8 cellular contexts compared by ENCODE assay signal in genomic region chr4:100895572-100896197, GRCh38.
DNase-seq lines count a peak whose midpoint lies in the region; ATAC-seq and TF ChIP-seq lines count a peak whose summit lies in the region.

No MANE protein-coding gene starts in this region.

- peak overlapping the region; percentile 71 for H3K27ac Mint-ChIP-seq in activated CD8-positive, alpha-beta T cell treated with anti-CD3 and anti-CD28 coated beads for 36 hours

- ATAC-seq in GM19328 (IDR thresholded peaks at IDR 0.05; ENCODE audit: unreplicated experiment) (peak; percentile 73), HG03378 (IDR thresholded peaks at IDR 0.05; ENCODE audit: unreplicated experiment) (peak; percentile 92), Right ventricle myocardium superior (ENCODE audit: poor library complexity) (no peak)
- ATAC-seq in activated CD8-positive, alpha-beta T cell treated with anti-CD3 and anti-CD28 coated beads for 36 hours: peak; percentile 84

- POLR2A ChIA-PET in activated CD8-positive, alpha-beta T cell treated with anti-CD3 and anti-CD28 coated beads for 36 hours (lab: Charles Lee): no interaction called here

- H3K9ac ChIP-seq in BLaER1 treated with 17β-estradiol and CSF1 and Interleukin-3, amounts not matched to agents 10 nM and 100 nM: peak overlapping the region in 7 of 11 experiments; percentile 33 to 74 (median 55); a peak in 10 of 22 replicates

- peak overlapping the region in 9 of 10 experiments; percentile 2 to 49 (median 41); a peak in 16 of 20 replicates for H3K4me3 ChIP-seq in BLaER1 treated with 17β-estradiol and CSF1 and Interleukin-3, amounts not matched to agents 10 nM and 100 nM
- H3K4me3 ChIP-seq in osteoblast (ENCODE audit: insufficient read depth, low read length): peak overlapping the region; percentile 71

- peaks cover 1% of the 10 kb centered on the region for H3K27me3 Mint-ChIP-seq in activated CD8-positive, alpha-beta T cell treated with anti-CD3 and anti-CD28 coated beads for 36 hours

- no peak for DNase-seq in activated CD8-positive, alpha-beta T cell treated with anti-CD3 and anti-CD28 coated beads for 36 hours
- DNase-seq in osteoblast (ENCODE audit: insufficient read length, low spot score, missing footprints): no peak
- no peak for DNase-seq in SW480 (ENCODE audit: low spot score)
- DNase-seq in DMS153 (lab: John Stamatoyannopoulos, UW): no peak
- DNase-seq in Right ventricle myocardium superior: no peak

- peaks cover 14% of the 10 kb centered on the region for H3K4me1 Mint-ChIP-seq in activated CD8-positive, alpha-beta T cell treated with anti-CD3 and anti-CD28 coated beads for 36 hours (ENCODE audit: low read depth)

- H3K36me3 Mint-ChIP-seq in activated CD8-positive, alpha-beta T cell treated with anti-CD3 and anti-CD28 coated beads for 36 hours (ENCODE audit: low read depth): no peaks in the 10 kb centered on the region

- no peaks in the 10 kb centered on the region for H3K79me2 ChIP-seq in osteoblast (ENCODE audit: insufficient read depth, low read length)

- CTCF ChIA-PET in activated CD8-positive, alpha-beta T cell treated with anti-CD3 and anti-CD28 coated beads for 36 hours (lab: Charles Lee): interaction anchor here (1.0 kb wide), 1 partner anchor 13 kb away, joined by 3 read pairs; no protein-coding TSS in a partner anchor

- H3K27ac ChIP-seq in BLaER1 treated with 17β-estradiol and CSF1 and Interleukin-3, amounts not matched to agents 10 nM and 100 nM: peak overlapping the region; percentile 39 to 63 (median 51); a peak in 21 of 22 replicates
- H3K27ac ChIP-seq in osteoblast (ENCODE audit: low read depth, low read length): peak overlapping the region; percentile 49

- intact Hi-C loops in activated CD8-positive, alpha-beta T cell treated with anti-CD3 and anti-CD28 coated beads for 36 hours (cut with micrococcal nuclease): no loop called here
- intact Hi-C loops in Right ventricle myocardium superior (cut with DNase I): no loop called here

- peak overlapping the region; percentile 96 for H2AFZ ChIP-seq in osteoblast (ENCODE audit: low read length)

- peak overlapping the region; percentile 49 to 86 (median 72) for H3K4me2 ChIP-seq in BLaER1 treated with 17β-estradiol and CSF1 and Interleukin-3, amounts not matched to agents 10 nM and 100 nM
- peak overlapping the region; percentile 82 for H3K4me2 ChIP-seq in osteoblast (ENCODE audit: insufficient read depth, low read length)

- no peaks in the 10 kb centered on the region for H4K20me1 ChIP-seq in BLaER1 treated with 17β-estradiol and CSF1 and Interleukin-3, amounts not matched to agents 10 nM and 100 nM
- no peaks in the 10 kb centered on the region for H4K20me1 ChIP-seq in osteoblast (ENCODE audit: insufficient read depth, low read length)

- no peak for TF ChIP-seq CTCF in activated CD8-positive, alpha-beta T cell treated with anti-CD3 and anti-CD28 coated beads for 36 hours (IDR thresholded peaks at IDR 0.05)
- TF ChIP-seq CTCF in osteoblast (IDR thresholded peaks at IDR 0.05; ENCODE audit: extremely low read depth, low read depth, low read length): no peak

- peaks cover 2% of the 10 kb centered on the region for H3K9me3 Mint-ChIP-seq in activated CD8-positive, alpha-beta T cell treated with anti-CD3 and anti-CD28 coated beads for 36 hours

- H3K36me3 ChIP-seq in BLaER1 treated with 17β-estradiol and CSF1 and Interleukin-3, amounts not matched to agents 10 nM and 100 nM: no peaks in the 10 kb centered on the region
- H3K36me3 ChIP-seq in osteoblast (ENCODE audit: insufficient read depth, low read length): no peaks in the 10 kb centered on the region

- H3K27me3 ChIP-seq in BLaER1 treated with 17β-estradiol and CSF1 and Interleukin-3, amounts not matched to agents 10 nM and 100 nM: no peaks in the 10 kb centered on the region
- H3K27me3 ChIP-seq in osteoblast (ENCODE audit: insufficient read depth, low read length): no peaks in the 10 kb centered on the region

- H3K4me1 ChIP-seq in BLaER1 treated with 17β-estradiol and CSF1 and Interleukin-3, amounts not matched to agents 10 nM and 100 nM: peaks cover 0 to 11% (median 5%) of the 10 kb centered on the region in 10 experiments; a peak in 6 of 20 replicates
- peaks cover 6% of the 10 kb centered on the region for H3K4me1 ChIP-seq in osteoblast (ENCODE audit: insufficient read depth, low read length)

- H3K9me3 ChIP-seq in BLaER1 treated with 17β-estradiol and CSF1 and Interleukin-3, amounts not matched to agents 10 nM and 100 nM (replicated peaks in 1 of 11): peaks cover 0 to 7% (median 5%) of the 10 kb centered on the region in 11 experiments; a peak in 8 of 22 replicates
- no peaks in the 10 kb centered on the region for H3K9me3 ChIP-seq in osteoblast (ENCODE audit: low read depth, low read length)

- peak overlapping the region; percentile 67 for H3K4me3 Mint-ChIP-seq in activated CD8-positive, alpha-beta T cell treated with anti-CD3 and anti-CD28 coated beads for 36 hours
